Comparison of ENCODE assay signal across 1 cellular context in the genomic region with DNA sequence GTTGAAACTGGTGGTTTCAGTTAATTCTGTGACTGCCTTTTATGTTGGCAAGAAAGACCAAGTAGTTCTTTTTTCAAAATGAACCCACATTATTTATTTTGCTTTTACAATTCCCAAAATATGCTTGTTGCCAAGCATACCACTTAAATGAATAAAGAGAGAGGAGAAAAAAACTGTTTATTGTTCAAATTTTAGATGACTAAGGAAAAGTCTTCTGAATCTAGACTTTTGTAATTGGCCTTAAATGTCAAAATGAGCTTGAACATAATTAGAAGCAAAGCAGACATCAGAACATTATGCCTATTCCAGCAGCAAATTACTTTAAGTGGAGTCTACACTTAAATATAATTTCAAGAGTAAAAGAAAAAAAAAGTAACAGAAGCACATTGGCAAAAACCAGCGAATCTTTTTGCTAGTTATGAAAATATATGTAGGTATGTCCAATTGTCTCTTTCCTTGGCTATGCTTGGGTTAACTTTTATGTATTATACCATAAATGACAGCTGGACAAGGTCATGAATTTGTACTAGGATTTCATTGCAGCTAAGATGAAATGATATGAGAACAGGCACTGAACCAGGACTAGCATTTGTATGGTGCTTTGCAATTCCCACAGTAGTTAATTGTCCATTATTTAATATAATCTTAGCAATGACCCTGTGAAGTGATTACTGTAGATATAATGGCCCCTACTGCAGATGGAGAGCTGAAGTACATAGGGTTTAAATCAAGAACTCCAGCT.
TF ChIP-seq lines count a peak whose summit lies in the region.

No MANE protein-coding gene starts in this region.

TF ChIP-seq in SK-N-SH treated with all-trans-retinoic acid at 6 μM for 48 hours, 23 proteins besides CTCF, POLR2A, EP300 and RAD21 (continued from another document):
- TF ChIP-seq CREB5 (CRISPR knock-in tag; IDR thresholded peaks at IDR 0.05; ENCODE audit: low read depth) (no peak), TOX (CRISPR knock-in tag; IDR thresholded peaks at IDR 0.05; ENCODE audit: borderline replicate concordance) (0 out of 2 replicates have a peak, but pooled peaks have one; percentile 10), ZFP30 (CRISPR knock-in tag; IDR thresholded peaks at IDR 0.05) (no peak), ISL1 (CRISPR knock-in tag; IDR thresholded peaks at IDR 0.05) (peak; percentile 26), TSHZ2 (CRISPR knock-in tag; IDR thresholded peaks at IDR 0.05) (no peak), BACH2 (CRISPR knock-in tag; IDR thresholded peaks at IDR 0.05; ENCODE audit: borderline replicate concordance) (no peak)
